In the genomic region with DNA sequence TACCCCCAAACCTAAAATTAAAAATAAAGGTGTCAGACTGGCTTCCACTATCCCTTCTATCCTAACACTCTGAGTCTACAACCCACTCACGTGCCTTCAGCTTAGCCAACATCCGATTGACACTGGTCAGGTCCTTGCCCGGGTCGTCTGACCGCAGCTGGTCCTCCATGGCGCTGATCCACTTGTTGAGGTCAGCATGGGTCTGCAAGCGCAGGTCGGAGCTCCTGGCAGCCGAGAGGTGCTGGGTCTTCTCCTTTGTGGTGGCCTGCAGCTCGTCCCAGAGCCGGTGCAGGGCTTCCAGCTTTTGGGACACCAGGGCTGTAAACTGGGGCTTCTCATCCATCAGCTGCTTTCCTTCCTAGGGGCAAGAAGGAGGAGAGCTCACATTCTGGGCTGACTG, we compare ENCODE assay signal across 7 cellular contexts.
"Had no signal": no experiment of that assay in that cellular context is flagged by ENCODE, and none has a peak within 500 bp of the region (broad histone marks: within the 10 kb centered on the region; RNA-seq: fewer than 3 reads in every experiment).

No MANE protein-coding gene starts in this region.

- DNase-seq: GM23248, GOT3, H9, HCEC 1CT had no signal

- H3K27ac ChIP-seq: GM23248, HL-60 had no signal

- ATAC-seq: HepG2 had no signal

- H3K4me3 ChIP-seq: GM23248 had no signal

- H2AFZ ChIP-seq: GM23248 had no signal

- H3K9ac ChIP-seq: GM23248 had no signal

- FAIRE-seq: H54, HepG2 had no signal
